In the genomic region with DNA sequence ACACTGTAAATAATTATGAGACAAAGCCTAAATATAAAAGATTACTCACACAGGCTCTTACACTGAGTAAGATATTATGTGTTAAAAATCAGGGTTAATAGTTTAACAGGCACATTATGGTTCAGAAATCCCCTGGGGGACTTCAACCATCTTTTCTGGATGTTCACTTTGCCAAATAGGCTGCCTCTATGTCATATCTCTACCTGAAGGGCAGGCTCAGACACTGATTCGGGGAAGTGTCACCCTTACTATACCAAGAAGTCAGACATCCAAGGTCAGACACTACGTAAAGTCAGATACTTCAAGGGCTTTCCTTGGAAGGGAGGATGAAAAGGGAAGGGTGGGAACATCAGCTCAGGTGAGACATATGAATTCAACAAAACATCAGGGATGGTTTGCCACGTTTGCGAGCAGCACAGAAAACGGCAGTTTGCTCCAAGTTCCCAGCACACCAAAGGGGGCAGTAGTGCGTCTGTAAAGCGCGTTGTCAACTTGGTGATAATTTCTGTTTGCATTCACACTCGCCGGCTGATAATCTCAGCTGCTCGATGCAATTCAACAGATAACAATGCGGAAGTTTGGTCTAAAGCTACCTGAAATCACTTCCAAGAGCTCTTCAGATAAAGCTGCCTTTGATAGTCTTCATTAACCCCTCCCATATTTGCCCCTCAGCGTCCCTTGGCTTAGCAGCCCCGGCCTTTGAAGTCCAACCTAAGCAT, we compare ENCODE assay signal across 8 cellular contexts. TPM values are rescaled to one million over a fixed set of nuclear protein-coding genes. Genes with fewer than 3 reads are reported as not detected.
DNase-seq lines count a peak whose midpoint lies in the region; ATAC-seq, FAIRE-seq and TF ChIP-seq lines count a peak whose summit lies in the region.

No MANE protein-coding gene starts in this region.

- peak; percentile 67 to 71 for TF ChIP-seq RAD21 in A549 (conservative IDR thresholded peaks at IDR 0.05 in 1 of 2, IDR thresholded peaks at IDR 0.05 in 1 of 2)

- 6% methylated on average over 14 of the region's 14 CpGs for WGBS in A549 (ENCODE audit: missing lambda C conversion rate)

- no peaks in the 10 kb centered on the region for H3K9me3 ChIP-seq in A549

- TF ChIP-seq POLR2A in A549 (IDR thresholded peaks at IDR 0.05; ENCODE audit: low read length) = no peak

- DNase-seq in A549 (ENCODE audit: low read depth in 1 of 2, low spot score in 1 of 2) (peak; percentile 78 to 87), NCI-H2107 (lab: John Stamatoyannopoulos, UW) (peak; percentile 14), caudate nucleus (lab: John Stamatoyannopoulos, UW) (peak in 55 of 61 donors; percentile 7 to 84 (median 61))
- peak; percentile 53 to 60 for DNase-seq in stimulated activated CD4-positive, alpha-beta T cell treated with anti-CD3 and anti-CD28 coated beads, Interleukin-15, amount 100 ng/mL, for 1 hour (ENCODE audit: low read depth in 1 of 2, low spot score in 1 of 2)

- H3K4me2 ChIP-seq in A549 = peak overlapping the region; percentile 81

- H3K4me1 ChIP-seq in A549 = peaks cover 5% of the 10 kb centered on the region; the same call in 2 of the 3 replicates

- CTCF ChIA-PET in A549 (lab: Yijun Ruan, JAX) = interaction anchor here (0.6 to 2.9 kb wide), 26 partner anchors 9 to 849 kb away, joined by 3 to 21 read pairs (median 4); no protein-coding TSS in a partner anchor

- no peak for TF ChIP-seq EP300 in A549 (IDR thresholded peaks at IDR 0.05)

- FAIRE-seq in A549 (lab: Jason Lieb, UNC) (no peak), islet of Langerhans (lab: Jason Lieb, UNC) (peak; percentile 56)

- peak; percentile 80 for TF ChIP-seq CTCF in A549 (IDR thresholded peaks at IDR 0.05)
- TF ChIP-seq CTCF in VCaP (conservative IDR thresholded peaks at IDR 0.05) = peak; percentile 83

- POLR2A ChIA-PET in A549 (lab: Yijun Ruan, JAX) = interaction anchor here (0.8 kb wide), 1 partner anchor 10 kb away, joined by 3 read pairs; no protein-coding TSS in a partner anchor

- H3K4me3 ChIP-seq in A549 = peak overlapping the region; percentile 57

- peak; percentile 87 to 90 for ATAC-seq in A549
- peak; percentile 57 for ATAC-seq in GM18511 (IDR thresholded peaks at IDR 0.05; ENCODE audit: unreplicated experiment)
- peak; percentile 42 for ATAC-seq in HG03045 (IDR thresholded peaks at IDR 0.05; ENCODE audit: unreplicated experiment)

- peak overlapping the region; percentile 51 to 76 for H3K27ac ChIP-seq in A549
- H3K27ac ChIP-seq in VCaP = peak overlapping the region; percentile 75
- H3K27ac ChIP-seq in caudate nucleus (ENCODE audit: low read depth, low read length) = peak overlapping the region; percentile 98

TF ChIP-seq in A549, 52 proteins besides CTCF, POLR2A, EP300 and RAD21:
- TF ChIP-seq JUN (IDR thresholded peaks at IDR 0.05) (no peak; a peak in 1 of 5 replicates), CHD2 (IDR thresholded peaks at IDR 0.05; ENCODE audit: low read length, partially characterized antibody) (no peak), FOSL2 (IDR thresholded peaks at IDR 0.05) (no peak), FOSL2 (CRISPR knock-in tag; IDR thresholded peaks at IDR 0.05) (peak; percentile 71), HOXB5 (CRISPR knock-in tag; IDR thresholded peaks at IDR 0.05) (no peak), SMC3 (IDR thresholded peaks at IDR 0.05) (peak; percentile 49; the same call in 2 of the 3 replicates), TP53 (CRISPR knock-in tag; IDR thresholded peaks at IDR 0.05) (no peak), CHD4 (IDR thresholded peaks at IDR 0.05; ENCODE audit: borderline replicate concordance) (no peak), JUNB (IDR thresholded peaks at IDR 0.05) (no peak)
- TF ChIP-seq, protein P1, sequence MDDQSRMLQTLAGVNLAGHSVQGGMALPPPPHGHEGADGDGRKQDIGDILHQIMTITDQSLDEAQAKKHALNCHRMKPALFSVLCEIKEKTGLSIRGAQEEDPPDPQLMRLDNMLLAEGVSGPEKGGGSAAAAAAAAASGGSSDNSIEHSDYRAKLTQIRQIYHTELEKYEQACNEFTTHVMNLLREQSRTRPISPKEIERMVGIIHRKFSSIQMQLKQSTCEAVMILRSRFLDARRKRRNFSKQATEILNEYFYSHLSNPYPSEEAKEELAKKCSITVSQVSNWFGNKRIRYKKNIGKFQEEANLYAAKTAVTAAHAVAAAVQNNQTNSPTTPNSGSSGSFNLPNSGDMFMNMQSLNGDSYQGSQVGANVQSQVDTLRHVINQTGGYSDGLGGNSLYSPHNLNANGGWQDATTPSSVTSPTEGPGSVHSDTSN (IDR thresholded peaks at IDR 0.05) = no peak
- TF ChIP-seq, protein P2, sequence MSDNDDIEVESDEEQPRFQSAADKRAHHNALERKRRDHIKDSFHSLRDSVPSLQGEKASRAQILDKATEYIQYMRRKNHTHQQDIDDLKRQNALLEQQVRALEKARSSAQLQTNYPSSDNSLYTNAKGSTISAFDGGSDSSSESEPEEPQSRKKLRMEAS (IDR thresholded peaks at IDR 0.05) = peak; percentile 44; the same call in 1 of the 2 replicates

RNA-seq across cellular contexts. Expression of gene RASGRP3, which starts 0.9 kb away (rescaled TPM):
- polyA plus RNA-seq in A549 (2011; rRNA removed) (1.7 and 3.1 TPM in 2 replicates), A549 (2017; fragmentation: RNase III; extraction: RNeasy Plus Mini Kit Qiagen cat#74134 plus additional on column Dnase treatment) (1.5 to 1.7 TPM (median 1.5 TPM) in 3 replicates)
- 0.25 and 0.32 TPM in 2 replicates for polyA plus RNA-seq in A549 (2012; cell fraction: cytosol; rRNA removed)
- 0.25 and 0.48 TPM in 2 replicates for polyA plus RNA-seq in A549 (2012; cell fraction: nucleus; rRNA removed)
- 1.2 and 2.8 TPM in 2 replicates for polyA minus RNA-seq in A549 (2011; rRNA and poly(A)+ RNA removed)

Comparison
In these comparisons a context has a peak if more than half of its experiments do, and no peak if none do; other contexts are left out.
1. Peak in every context shown above with its lines: DNase-seq, ATAC-seq, H3K4me3 ChIP-seq and H3K27ac ChIP-seq.
2. DNase-seq: peak in every context shown above with its lines; median percentile 82 in A549; 61 in caudate nucleus; 56 in stimulated activated CD4-positive, alpha-beta T cell treated with anti-CD3 and anti-CD28 coated beads, Interleukin-15, amount 100 ng/mL, for 1 hour; 14 in NCI-H2107.